35 cellular contexts compared by ENCODE assay signal in genomic region chr11:94452988-94453387, GRCh38. TPM values are rescaled to one million over a fixed set of nuclear protein-coding genes. Genes with fewer than 3 reads are reported as not detected.
"Had no signal": no experiment of that assay in that cellular context is flagged by ENCODE, and none has a peak within 500 bp of the region (broad histone marks: within the 10 kb centered on the region; RNA-seq: fewer than 3 reads in every experiment).

No MANE protein-coding gene starts in this region.

- ATAC-seq: effector memory CD8-positive, alpha-beta T cell; esophagus mucosa; gastrocnemius medialis; heart right ventricle; left cardiac atrium; left lung; left ventricle myocardium superior; lower lobe of right lung; mucosa of descending colon had no signal

- H3K9me3 ChIP-seq: colonic mucosa, esophagus squamous epithelium, gastrocnemius medialis, left lung, lower lobe of right lung, mucosa of descending colon had no signal

- H3K4me3 Mint-ChIP-seq: dendritic cell treated with granulocyte-macrophage colony-stimulating factor and Interleukin-4, amounts not matched to agents 40 ng/mL and 50 ng/mL, for 4 days; effector memory CD8-positive, alpha-beta T cell; endodermal cell; mesothelial cell of epicardium; naive B cell had no signal

- H3K27ac ChIP-seq: colonic mucosa, epithelial cell of prostate, esophagus squamous epithelium, gastrocnemius medialis, heart right ventricle, left lung, lower lobe of right lung had no signal

- H3K9me3 Mint-ChIP-seq: dendritic cell treated with granulocyte-macrophage colony-stimulating factor and Interleukin-4, amounts not matched to agents 40 ng/mL and 50 ng/mL, for 4 days; effector memory CD8-positive, alpha-beta T cell; endodermal cell had no signal

- DNase-seq: colonic mucosa; cortex of kidney; effector CD8-positive, alpha-beta T cell; effector memory CD8-positive, alpha-beta T cell; endodermal cell; erythroblast; esophagus squamous epithelium; foreskin fibroblast; foreskin melanocyte; gastrocnemius medialis; glutamatergic neuron; head of caudate nucleus; heart right ventricle; hippocampal formation; left cardiac atrium; left lung; left ventricle myocardium superior; lower lobe of right lung; mesenchymal stem cell; mucosa of descending colon; naive B cell had no signal

- H3K27me3 Mint-ChIP-seq: dendritic cell treated with granulocyte-macrophage colony-stimulating factor and Interleukin-4, amounts not matched to agents 40 ng/mL and 50 ng/mL, for 4 days; effector memory CD8-positive, alpha-beta T cell; naive B cell had no signal

- H3K36me3 ChIP-seq: colonic mucosa, esophagus squamous epithelium had no signal

- H3K27ac Mint-ChIP-seq: dendritic cell treated with granulocyte-macrophage colony-stimulating factor and Interleukin-4, amounts not matched to agents 40 ng/mL and 50 ng/mL, for 4 days; endodermal cell; mesothelial cell of epicardium; naive B cell had no signal

- H3K4me1 Mint-ChIP-seq: naive B cell had no signal

- FAIRE-seq: endometrium, islet of Langerhans, keratinocyte had no signal

- H3K4me1 ChIP-seq: colonic mucosa, gastrocnemius medialis, heart right ventricle, left lung, lower lobe of right lung had no signal

- H3K27me3 ChIP-seq: colonic mucosa, esophagus squamous epithelium, gastrocnemius medialis, heart right ventricle, left lung had no signal

- H3K4me3 ChIP-seq: colonic mucosa, esophagus squamous epithelium, gastrocnemius medialis, heart right ventricle, left lung, lower lobe of right lung, mucosa of descending colon had no signal

RNA-seq across cellular contexts. Expression of gene GPR83, which starts 51.8 kb away (rescaled TPM):
- total RNA-seq: dermis microvascular lymphatic vessel endothelial cell, esophagus mucosa, esophagus squamous epithelium, glomerular endothelial cell, kidney epithelial cell, lower lobe of right lung, lung microvascular endothelial cell, mesenteric fat pad, myocyte had no signal

RNA-seq across cellular contexts. Expression of gene C11orf97, which starts 59.3 kb away (rescaled TPM):
- total RNA-seq: colonic mucosa, dermis microvascular lymphatic vessel endothelial cell, endodermal cell, esophagus mucosa, esophagus squamous epithelium, gastrocnemius medialis, glomerular endothelial cell, heart right ventricle, kidney epithelial cell, left cardiac atrium, left ventricle myocardium superior, lower leg skin, lung microvascular endothelial cell, mesenteric fat pad, mesothelial cell of epicardium, mucosa of descending colon, myocyte had no signal
- polyA plus RNA-seq: heart right ventricle, keratinocyte had no signal
